In the genomic region with DNA sequence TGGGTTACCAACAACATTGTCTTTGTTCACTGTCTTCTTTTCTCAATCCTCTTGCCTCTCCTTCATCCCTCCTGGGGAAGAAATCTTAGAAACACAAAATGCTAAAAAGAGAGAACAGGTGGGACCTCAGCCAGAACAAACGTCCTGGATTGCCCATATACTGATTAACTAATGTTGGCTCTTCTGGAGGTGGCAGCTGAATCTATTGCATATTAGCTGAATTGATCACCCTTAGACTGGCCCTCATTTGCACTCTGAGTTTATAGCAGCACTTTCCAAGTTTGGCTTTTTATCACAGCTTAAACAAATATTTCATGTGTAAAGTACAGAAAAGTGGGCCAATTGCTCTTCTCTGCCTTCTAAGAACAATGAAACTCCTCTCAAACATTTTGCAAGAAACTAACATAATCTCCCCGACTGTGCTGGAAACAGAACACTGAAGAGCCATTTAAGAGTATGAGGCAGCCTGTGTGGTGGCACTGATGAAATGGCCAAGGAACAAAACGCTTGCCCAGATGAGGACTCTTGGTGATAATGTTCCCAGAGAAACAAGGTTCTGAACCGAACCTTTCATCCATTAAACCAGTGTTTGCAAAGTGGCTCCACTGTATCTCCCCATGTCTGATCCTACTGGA, we compare ENCODE assay signal across 12 cellular contexts.
DNase-seq lines count a peak whose midpoint lies in the region; ATAC-seq and TF ChIP-seq lines count a peak whose summit lies in the region.
"Had no signal": no experiment of that assay in that cellular context is flagged by ENCODE, and none has a peak within 500 bp of the region (broad histone marks: within the 10 kb centered on the region; RNA-seq: fewer than 3 reads in every experiment).

No MANE protein-coding gene starts in this region.

- no peak overlapping the region for H3K23ac ChIP-seq in IMR-90 (ENCODE audit: low read depth, low read length)

- no peak overlapping the region for H2BK5ac ChIP-seq in IMR-90 (ENCODE audit: low read depth, low read length, poor library complexity, severe bottlenecking)

- peak; percentile 16; the same call in 1 of the 2 replicates for ATAC-seq in IMR-90 (ENCODE audit: low read depth)
- ATAC-seq in left lung, result peak; percentile 65
- no peak for ATAC-seq in GM18517 (IDR thresholded peaks at IDR 0.05; ENCODE audit: unreplicated experiment)

- peaks cover 27% of the 10 kb centered on the region for H3K9me3 Mint-ChIP-seq in Caco-2 (ENCODE audit: unreplicated experiment)

- peaks cover 11% of the 10 kb centered on the region for H3K36me3 Mint-ChIP-seq in Caco-2 (ENCODE audit: insufficient read depth, unreplicated experiment)

- intact Hi-C loops in Caco-2 (cut with micrococcal nuclease; ENCODE audit: unreplicated experiment) (loop anchor here (5.0 kb wide), 1 partner anchor 33 kb away; no protein-coding TSS in a partner anchor), IMR-90 (cut with micrococcal nuclease) (no loop called here), left lung (cut with DNase I) (no loop called here)

- no peak overlapping the region for H3K4me3 ChIP-seq in Caco-2 (ENCODE audit: low read depth, low read length)
- H3K4me3 ChIP-seq in IMR-90 (ENCODE audit: insufficient read depth, low read depth, low read length), result no peak overlapping the region
- no peak overlapping the region for H3K4me3 ChIP-seq in left lung
- H3K4me3 ChIP-seq: SJCRH30 had no signal

- no peak overlapping the region; the same call in 1 of the 2 replicates for H4K5ac ChIP-seq in IMR-90 (ENCODE audit: low read depth, low read length)

- no peak for TF ChIP-seq POLR2A in IMR-90 (IDR thresholded peaks at IDR 0.05; ENCODE audit: low read depth, low read length)

- dilution Hi-C loops in IMR-90 (cut with HindIII; ENCODE audit: low sequenced_read_pairs, unreplicated experiment), result no loop called here

- H4K8ac ChIP-seq in IMR-90 (ENCODE audit: low read depth in 2 of 2, low read length in 2 of 2), result no peak overlapping the region

- TF ChIP-seq CTCF in Caco-2 (IDR thresholded peaks at IDR 0.05; ENCODE audit: insufficient read depth in 1 of 2, low read depth in 1 of 2, low read length in 1 of 2, severe bottlenecking in 1 of 2, unreplicated experiment in 1 of 2) (no peak), IMR-90 (conservative IDR thresholded peaks at IDR 0.05; ENCODE audit: low read depth, low read length) (no peak), left lung (IDR thresholded peaks at IDR 0.05) (no peak)

- no peak overlapping the region for H2AK5ac ChIP-seq in IMR-90 (ENCODE audit: low read depth, low read length)

- H2AFZ ChIP-seq in IMR-90 (replicated peaks; ENCODE audit: low read length, poor library complexity), result no peak overlapping the region

- peaks cover 46% of the 10 kb centered on the region for H3K4me1 Mint-ChIP-seq in Caco-2 (ENCODE audit: low read depth, unreplicated experiment)

- peak overlapping the region; percentile 67 for H3K27ac Mint-ChIP-seq in Caco-2 (ENCODE audit: unreplicated experiment)

- H3K4me1 ChIP-seq in Caco-2 (peaks cover 72% of the 10 kb centered on the region), IMR-90 (ENCODE audit: control insufficient read depth, insufficient read depth, low read length) (no peaks in the 10 kb centered on the region; the same call in 1 of the 2 replicates), left lung (no peaks in the 10 kb centered on the region)
- H3K4me1 ChIP-seq: SJCRH30 had no signal

- no peak overlapping the region for H3K14ac ChIP-seq in IMR-90 (replicated peaks; ENCODE audit: low read depth, low read length)

- H3K27ac ChIP-seq in IMR-90 (ENCODE audit: insufficient read depth, low read length), result no peak overlapping the region
- no peak overlapping the region for H3K27ac ChIP-seq in left lung
- H3K27ac ChIP-seq: RWPE1, SJCRH30 had no signal

- H2BK120ac ChIP-seq in IMR-90 (ENCODE audit: low read depth, low read length), result no peak overlapping the region

- H3K18ac ChIP-seq in IMR-90 (ENCODE audit: low read depth, low read length), result no peak overlapping the region; the same call in 1 of the 2 replicates

- no peaks in the 10 kb centered on the region for H3K9me1 ChIP-seq in IMR-90 (ENCODE audit: insufficient read depth, low read length)

- H3K27me3 Mint-ChIP-seq in Caco-2 (ENCODE audit: insufficient read depth, unreplicated experiment), result no peaks in the 10 kb centered on the region

- no peak overlapping the region for H3K4me2 ChIP-seq in IMR-90 (ENCODE audit: low read depth, low read length)

- H3K36me3 ChIP-seq in Caco-2 (ENCODE audit: control insufficient read depth, insufficient read depth, low read length) (no peaks in the 10 kb centered on the region), IMR-90 (ENCODE audit: control insufficient read depth, insufficient read depth, low read length) (no peaks in the 10 kb centered on the region), left lung (no peaks in the 10 kb centered on the region)
- H3K36me3 ChIP-seq: SJCRH30 had no signal

- H3K27me3 ChIP-seq in Caco-2 (replicated peaks; ENCODE audit: control insufficient read depth, insufficient read depth, low read length), result no peaks in the 10 kb centered on the region
- H3K27me3 ChIP-seq in IMR-90 (ENCODE audit: control insufficient read depth, insufficient read depth, low read length), result peaks cover 20% of the 10 kb centered on the region
- no peaks in the 10 kb centered on the region for H3K27me3 ChIP-seq in left lung
- H3K27me3 ChIP-seq: SJCRH30 had no signal

- no peak for TF ChIP-seq RAD21 in IMR-90 (IDR thresholded peaks at IDR 0.05; ENCODE audit: low read length)

- no peaks in the 10 kb centered on the region for H3K79me1 ChIP-seq in IMR-90 (ENCODE audit: low read depth in 1 of 2, low read length in 2 of 2)

- H2AK9ac ChIP-seq in IMR-90 (replicated peaks; ENCODE audit: low read depth, low read length, poor library complexity), result no peak overlapping the region

- no peak overlapping the region for H3K4ac ChIP-seq in IMR-90 (ENCODE audit: low read depth, low read length)

- CTCF ChIA-PET in Caco-2 (lab: Charles Lee), result interaction anchor here (1.4 kb wide), 1 partner anchor 198 kb away, joined by 8 read pairs; no protein-coding TSS in a partner anchor
- CTCF ChIA-PET in IMR-90 (lab: Yijun Ruan, JAX), result no interaction called here

- H3K9me3 ChIP-seq in Caco-2 (peaks cover 6% of the 10 kb centered on the region; the same call in 1 of the 2 replicates), IMR-90 (ENCODE audit: control insufficient read depth, insufficient read depth, low read length) (no peaks in the 10 kb centered on the region), left lung (peaks cover 0 to 3% of the 10 kb centered on the region in 2 donors)
- H3K9me3 ChIP-seq: SJCRH30 had no signal

- WGBS in IMR-90 (ENCODE audit: extremely low coverage in 2 of 2, insufficient read length in 1 of 2), 2 experiments, result no CpG with 5 or more reads among the region's 4 CpGs

- H3K4me3 Mint-ChIP-seq in Caco-2 (ENCODE audit: unreplicated experiment), result peak overlapping the region; percentile 1

- H4K20me1 ChIP-seq in IMR-90 (ENCODE audit: insufficient read depth, low read length), result no peaks in the 10 kb centered on the region

- DNase-seq in Caco-2, result peak in 1 of 2 experiments; percentile 24
- DNase-seq in IMR-90, result no peak
- DNase-seq in left lung, result no peak
- DNase-seq in renal cortical epithelial cell (ENCODE audit: low read depth), result peak; percentile 61
- DNase-seq in retina, result no peak
- no peak for DNase-seq in GDM1 (lab: John Stamatoyannopoulos, UW)
- DNase-seq in AML-193 (lab: John Stamatoyannopoulos, UW), result no peak
- DNase-seq: NCI-H2227 treated with DMSO at 0.1 percent for 48 hours, NCI-H524 treated with DMSO at 0.1 percent for 48 hours, SJCRH30 had no signal

- H3K9ac ChIP-seq in IMR-90 (ENCODE audit: low read depth, low read length), result no peak overlapping the region

- H3K56ac ChIP-seq in IMR-90 (ENCODE audit: extremely low read depth, insufficient read depth, low read length), result no peak overlapping the region

- no peak overlapping the region for H2BK20ac ChIP-seq in IMR-90 (ENCODE audit: low read depth, low read length)

- BruUV-seq in Caco-2 (replicated peaks; lab: Mats Ljungman, UMichigan), result TSS peak; percentile 28
- no TSS peak for BruUV-seq in IMR-90 (replicated peaks; lab: Mats Ljungman, UMichigan)

- H4K91ac ChIP-seq in IMR-90 (ENCODE audit: insufficient read depth, low read depth, low read length), result no peak overlapping the region

- H2BK15ac ChIP-seq in IMR-90 (ENCODE audit: low read depth, low read length), result no peak overlapping the region

- in situ Hi-C loops in IMR-90 (cut with MboI; ENCODE audit: low sequenced_read_pairs), result no loop called here

- POLR2A ChIA-PET in Caco-2 (lab: Charles Lee), result no interaction called here
- POLR2A ChIA-PET in IMR-90 (lab: Charles Lee; ENCODE audit: unreplicated experiment), result no interaction called here

TF ChIP-seq in IMR-90, 13 proteins besides CTCF, POLR2A, EP300 and RAD21:
- no peak for TF ChIP-seq FOS (IDR thresholded peaks at IDR 0.05; ENCODE audit: low read depth, low read length)
- TF ChIP-seq, protein P1, sequence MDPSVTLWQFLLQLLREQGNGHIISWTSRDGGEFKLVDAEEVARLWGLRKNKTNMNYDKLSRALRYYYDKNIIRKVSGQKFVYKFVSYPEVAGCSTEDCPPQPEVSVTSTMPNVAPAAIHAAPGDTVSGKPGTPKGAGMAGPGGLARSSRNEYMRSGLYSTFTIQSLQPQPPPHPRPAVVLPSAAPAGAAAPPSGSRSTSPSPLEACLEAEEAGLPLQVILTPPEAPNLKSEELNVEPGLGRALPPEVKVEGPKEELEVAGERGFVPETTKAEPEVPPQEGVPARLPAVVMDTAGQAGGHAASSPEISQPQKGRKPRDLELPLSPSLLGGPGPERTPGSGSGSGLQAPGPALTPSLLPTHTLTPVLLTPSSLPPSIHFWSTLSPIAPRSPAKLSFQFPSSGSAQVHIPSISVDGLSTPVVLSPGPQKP (IDR thresholded peaks at IDR 0.05; ENCODE audit: borderline replicate concordance, low read depth, low read length), result no peak
- no peak for TF ChIP-seq MAFK (IDR thresholded peaks at IDR 0.05; ENCODE audit: low read depth, low read length)
- no peak for TF ChIP-seq RFX5 (IDR thresholded peaks at IDR 0.05; ENCODE audit: low read depth, low read length)
- TF ChIP-seq MXI1 (IDR thresholded peaks at IDR 0.05; ENCODE audit: borderline replicate concordance, low read depth, low read length), result no peak
- no peak for TF ChIP-seq CHD1 (IDR thresholded peaks at IDR 0.05; ENCODE audit: low read depth, low read length)
- no peak for TF ChIP-seq BHLHE40 (IDR thresholded peaks at IDR 0.05; ENCODE audit: low read depth, low read length)
- TF ChIP-seq, protein P2, sequence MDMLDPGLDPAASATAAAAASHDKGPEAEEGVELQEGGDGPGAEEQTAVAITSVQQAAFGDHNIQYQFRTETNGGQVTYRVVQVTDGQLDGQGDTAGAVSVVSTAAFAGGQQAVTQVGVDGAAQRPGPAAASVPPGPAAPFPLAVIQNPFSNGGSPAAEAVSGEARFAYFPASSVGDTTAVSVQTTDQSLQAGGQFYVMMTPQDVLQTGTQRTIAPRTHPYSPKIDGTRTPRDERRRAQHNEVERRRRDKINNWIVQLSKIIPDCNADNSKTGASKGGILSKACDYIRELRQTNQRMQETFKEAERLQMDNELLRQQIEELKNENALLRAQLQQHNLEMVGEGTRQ (IDR thresholded peaks at IDR 0.05; ENCODE audit: low read depth, low read length), result no peak
- TF ChIP-seq SMC3 (IDR thresholded peaks at IDR 0.05; ENCODE audit: low read depth, low read length), result no peak
- no peak for TF ChIP-seq NFE2L2 (IDR thresholded peaks at IDR 0.05; ENCODE audit: low read depth, low read length)
